Comparison of ENCODE assay signal across 1 cellular context in the genomic region with DNA sequence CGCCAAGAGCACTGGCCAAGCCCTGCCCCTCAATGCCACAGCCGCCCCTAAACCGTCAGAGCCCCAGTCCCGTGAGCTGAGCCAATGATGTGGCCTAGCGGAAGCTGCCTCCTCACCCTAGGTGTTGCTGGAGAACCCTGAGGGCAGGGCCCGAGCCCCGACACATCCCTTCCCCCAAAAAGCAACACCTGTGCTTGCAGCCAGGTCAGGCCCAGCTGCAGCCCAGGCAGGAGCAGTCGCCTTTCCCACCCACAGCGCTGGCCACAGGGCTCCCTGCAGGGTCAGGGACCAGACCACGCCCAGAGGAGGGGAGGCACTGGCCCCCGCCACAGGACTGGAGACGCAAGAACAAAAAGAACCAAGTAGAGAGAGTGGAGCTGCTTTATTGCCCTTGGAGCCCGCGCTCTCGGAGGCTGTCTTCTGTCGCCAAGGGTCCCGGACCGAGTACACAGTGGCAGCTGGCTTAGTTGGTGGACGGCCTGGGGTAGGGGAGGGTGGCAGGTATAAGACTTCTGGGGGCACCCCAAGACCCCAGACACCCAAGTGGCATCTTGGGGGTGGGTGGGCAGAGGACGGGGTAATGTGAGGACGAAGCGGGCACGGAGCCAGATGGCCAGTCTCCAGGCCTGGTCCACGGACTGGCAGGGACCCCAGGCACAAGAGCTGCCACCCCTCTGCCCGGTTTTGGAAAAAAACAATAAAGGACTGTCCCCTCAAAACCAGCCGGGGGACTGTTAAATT.
TF ChIP-seq lines count a peak whose summit lies in the region.

No MANE protein-coding gene starts in this region.

TF ChIP-seq in K562, 482 proteins besides CTCF, POLR2A, EP300 and RAD21 (continued from another document):
- TF ChIP-seq ZBTB17 (CRISPR knock-in tag; IDR thresholded peaks at IDR 0.05), result no peak
- TF ChIP-seq, protein P1, sequence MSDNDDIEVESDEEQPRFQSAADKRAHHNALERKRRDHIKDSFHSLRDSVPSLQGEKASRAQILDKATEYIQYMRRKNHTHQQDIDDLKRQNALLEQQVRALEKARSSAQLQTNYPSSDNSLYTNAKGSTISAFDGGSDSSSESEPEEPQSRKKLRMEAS (CRISPR knock-in tag; IDR thresholded peaks at IDR 0.05), result 0 out of 2 replicates have a peak, but pooled peaks have one; percentile 26
